30 cellular contexts compared by ENCODE assay signal in the genomic region with DNA sequence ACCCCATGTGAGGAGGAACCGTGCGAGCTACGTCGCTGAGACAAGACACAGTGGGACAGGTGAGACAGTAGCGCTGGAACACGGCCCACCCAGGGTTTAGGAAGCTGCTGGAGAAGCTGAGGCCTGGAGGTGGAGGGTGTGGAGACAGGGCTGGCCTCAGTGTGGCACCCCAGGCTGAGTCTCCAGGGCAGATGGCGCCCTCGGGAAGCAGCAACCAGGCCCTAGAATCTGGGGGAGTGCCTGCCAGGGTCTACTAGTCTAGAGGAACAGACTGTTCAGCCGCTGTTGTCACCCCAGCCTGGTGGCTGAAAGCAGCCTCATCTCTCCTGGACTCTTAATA. TPM values are rescaled to one million over a fixed set of nuclear protein-coding genes. Genes with fewer than 3 reads are reported as not detected.
DNase-seq lines count a peak whose midpoint lies in the region; ATAC-seq and TF ChIP-seq lines count a peak whose summit lies in the region.
"Had no signal": no experiment of that assay in that cellular context is flagged by ENCODE, and none has a peak within 500 bp of the region (broad histone marks: within the 10 kb centered on the region; RNA-seq: fewer than 3 reads in every experiment).

No MANE protein-coding gene starts in this region.

- no peak overlapping the region for H3K4me3 Mint-ChIP-seq in activated naive CD4-positive, alpha-beta T cell treated with anti-CD3 and anti-CD28 coated beads, Interleukin-2, amount 10 ng/mL, durations not matched to agents 7 days and 5 days
- H3K4me3 Mint-ChIP-seq in H9 = no peak overlapping the region
- H3K4me3 Mint-ChIP-seq: activated T-helper 1 cell treated with anti-CD3 and anti-CD28 coated beads, Interleukin-12 subunit alpha, Interleukin-12 subunit beta, Interleukin-2, Interleukin-4 antibody, amounts not matched to agents 30 ng/mL and 10 ng/mL and 1 ng/mL, durations not matched to agents 14 hours and 24 hours and 36 hours; central memory CD8-positive, alpha-beta T cell; IgD-negative memory B cell had no signal

- TF ChIP-seq CTCF in H9 (conservative IDR thresholded peaks at IDR 0.05) (no peak), sigmoid colon (IDR thresholded peaks at IDR 0.05) (no peak)

- H4K5ac ChIP-seq in H9 (ENCODE audit: insufficient read length, low read depth, low read length) = no peak overlapping the region

- H4K20me1 ChIP-seq in H9 (ENCODE audit: control insufficient read depth, insufficient read depth, insufficient read length) = no peaks in the 10 kb centered on the region

- H2AFZ ChIP-seq in H9 (ENCODE audit: low read length) = no peak overlapping the region
- H2AFZ ChIP-seq: GM23248, PC-9 had no signal

- no peak overlapping the region for H4K91ac ChIP-seq in H9 (ENCODE audit: insufficient read length, low read depth, low read length)

- H3K36me3 ChIP-seq in sigmoid colon = no peaks in the 10 kb centered on the region
- H3K36me3 ChIP-seq: upper lobe of right lung had no signal

- H2BK5ac ChIP-seq in H9 (ENCODE audit: insufficient read length, low read length) = no peak overlapping the region

- H3K27me3 Mint-ChIP-seq in activated naive CD4-positive, alpha-beta T cell treated with anti-CD3 and anti-CD28 coated beads, Interleukin-2, amount 10 ng/mL, durations not matched to agents 7 days and 5 days = peaks cover 44% of the 10 kb centered on the region
- H3K27me3 Mint-ChIP-seq in H9 (ENCODE audit: low read depth) = peaks cover 30% of the 10 kb centered on the region
- H3K27me3 Mint-ChIP-seq: central memory CD8-positive, alpha-beta T cell had no signal

- TF ChIP-seq POLR2A in sigmoid colon (IDR thresholded peaks at IDR 0.05) = no peak

- intact Hi-C loops in sigmoid colon (cut with DNase I) = no loop called here

- H3K36me3 Mint-ChIP-seq in activated naive CD4-positive, alpha-beta T cell treated with anti-CD3 and anti-CD28 coated beads, Interleukin-2, amount 10 ng/mL, durations not matched to agents 7 days and 5 days = no peaks in the 10 kb centered on the region
- H3K36me3 Mint-ChIP-seq in H9 (ENCODE audit: insufficient read depth in 1 of 3, low read depth in 3 of 3) = no peaks in the 10 kb centered on the region
- H3K36me3 Mint-ChIP-seq: IgD-negative memory B cell had no signal

- no peak overlapping the region; the same call in 1 of the 2 replicates for H3K14ac ChIP-seq in H9 (ENCODE audit: insufficient read depth, low read length)

- H3K9me3 ChIP-seq in H9 (ENCODE audit: control insufficient read depth, low read depth, low read length) = no peaks in the 10 kb centered on the region
- peaks cover 0 to 4% (median 1%) of the 10 kb centered on the region in 4 donors for H3K9me3 ChIP-seq in sigmoid colon
- H3K9me3 ChIP-seq: upper lobe of right lung had no signal

- peak; percentile 22 for DNase-seq in activated naive CD4-positive, alpha-beta T cell treated with anti-CD3 and anti-CD28 coated beads, Interleukin-2, amount 10 ng/mL, durations not matched to agents 7 days and 5 days
- DNase-seq in activated naive CD4-positive, alpha-beta T cell treated with Interleukin-2 at 50 U/mL for 16 hours = no peak
- DNase-seq in H9 (peak; percentile 22), ecto neural progenitor cell (ENCODE audit: low spot score) (peak; percentile 39), sigmoid colon (peak; percentile 52), hepatic stellate cell (ENCODE audit: low spot score) (no peak), NCI-H524 treated with DMSO at 0.1 percent for 48 hours (lab: John Stamatoyannopoulos, UW) (no peak)
- DNase-seq: ACHN; activated CD4-positive, alpha-beta T cell treated with anti-CD3 and anti-CD28 coated beads for 4 hours; activated CD8-positive, alpha-beta memory T cell treated with anti-CD3 and anti-CD28 coated beads for 24 hours; GF-D8; GM23248; NCI-H2029 treated with DMSO at 0.1 percent for 48 hours; NCI-H345; PC-9; SIG-M5; small intestine; stimulated activated CD4-positive, alpha-beta T cell treated with anti-CD3 and anti-CD28 coated beads, Interleukin-1b, Interleukin-23, amount 100 ng/mL, for 48 hours; T-helper 1 cell had no signal

- no peaks in the 10 kb centered on the region for H3K27me3 ChIP-seq in H9 (ENCODE audit: insufficient read depth, low read length)
- peaks cover 11 to 27% (median 13%) of the 10 kb centered on the region in 3 donors for H3K27me3 ChIP-seq in sigmoid colon

- no peak overlapping the region for H3K56ac ChIP-seq in H9 (ENCODE audit: insufficient read length, low read depth, low read length)

- no peak for TF ChIP-seq EP300 in sigmoid colon (IDR thresholded peaks at IDR 0.05)

- H4K8ac ChIP-seq in H9 (replicated peaks; ENCODE audit: insufficient read length, low read depth, low read length) = no peak overlapping the region

- H3K4me1 ChIP-seq in H9 (ENCODE audit: insufficient read depth, low read length) (no peaks in the 10 kb centered on the region), sigmoid colon (peaks cover 0 to 6% (median 0%) of the 10 kb centered on the region in 4 donors)
- H3K4me1 ChIP-seq: upper lobe of right lung had no signal

- ATAC-seq in GM19397 (IDR thresholded peaks at IDR 0.05; ENCODE audit: unreplicated experiment) = no peak
- ATAC-seq: upper lobe of right lung had no signal

- no peak overlapping the region for H3K4ac ChIP-seq in H9 (ENCODE audit: low read depth, low read length)

- H3K79me1 ChIP-seq in H9 (ENCODE audit: insufficient read depth, low read depth, low read length, poor library complexity, severe bottlenecking) = no peaks in the 10 kb centered on the region

- H3K9me3 Mint-ChIP-seq in activated naive CD4-positive, alpha-beta T cell treated with anti-CD3 and anti-CD28 coated beads, Interleukin-2, amount 10 ng/mL, durations not matched to agents 7 days and 5 days = peaks cover 2% of the 10 kb centered on the region
- peaks cover 2 to 3% of the 10 kb centered on the region in 2 experiments; a peak in 2 of 5 replicates for H3K9me3 Mint-ChIP-seq in H9
- H3K9me3 Mint-ChIP-seq: activated T-helper 1 cell treated with anti-CD3 and anti-CD28 coated beads, Interleukin-12 subunit alpha, Interleukin-12 subunit beta, Interleukin-2, Interleukin-4 antibody, amounts not matched to agents 30 ng/mL and 10 ng/mL and 1 ng/mL, durations not matched to agents 14 hours and 24 hours and 36 hours; central memory CD8-positive, alpha-beta T cell had no signal

- H3K23ac ChIP-seq in H9 (ENCODE audit: insufficient read length, low read depth, low read length) = no peak overlapping the region

- H3K27ac ChIP-seq in H9 (ENCODE audit: insufficient read length, low read depth, low read length) = no peak overlapping the region
- H3K27ac ChIP-seq in sigmoid colon = no peak overlapping the region
- H3K27ac ChIP-seq: C4-2B, GM23248, PC-9, upper lobe of right lung had no signal

- no peak overlapping the region for H3K4me2 ChIP-seq in H9 (ENCODE audit: insufficient read depth, insufficient read length, low read length)
- H3K4me2 ChIP-seq: PC-9 had no signal

- no peak overlapping the region for H3K18ac ChIP-seq in H9 (ENCODE audit: insufficient read length, low read depth, low read length)

- no peak overlapping the region for H2AK5ac ChIP-seq in H9 (ENCODE audit: insufficient read length, low read length)

- H3K4me3 ChIP-seq in sigmoid colon = no peak overlapping the region
- H3K4me3 ChIP-seq: GM23248, PC-9, upper lobe of right lung had no signal

- H3T11ph ChIP-seq in H9 (ENCODE audit: low read length) = no peak overlapping the region

- peaks cover 7% of the 10 kb centered on the region for H3K23me2 ChIP-seq in H9 (ENCODE audit: insufficient read length, low read depth, low read length, poor library complexity, severe bottlenecking)

- no peak overlapping the region for H2BK12ac ChIP-seq in H9 (ENCODE audit: insufficient read length, low read depth, low read length)

- no peak overlapping the region for H2BK120ac ChIP-seq in H9 (ENCODE audit: low read depth, low read length, poor library complexity, severe bottlenecking)

- no peaks in the 10 kb centered on the region for H3K79me2 ChIP-seq in H9 (ENCODE audit: insufficient read depth, low read length)

- no peak overlapping the region for H2BK15ac ChIP-seq in H9 (ENCODE audit: low read depth, low read length)

- no peak overlapping the region for H2BK20ac ChIP-seq in H9 (ENCODE audit: low read depth, low read length, poor library complexity, severe bottlenecking)

- WGBS in H9 (ENCODE audit: extremely low coverage, insufficient read length, low lambda C conversion rate) = no CpG with 5 or more reads among the region's 9 CpGs
- WGBS in sigmoid colon, 2 donors = 89 to 93% methylated on average over 9 of the region's 9 CpGs

- H3K9ac ChIP-seq in H9 (ENCODE audit: extremely low read depth, insufficient read length, low read length) = no peak overlapping the region
- H3K9ac ChIP-seq: GM23248 had no signal

- CTCF ChIA-PET in activated naive CD4-positive, alpha-beta T cell treated with anti-CD3 and anti-CD28 coated beads, Interleukin-2, amount 10 ng/mL, durations not matched to agents 7 days and 5 days (lab: Charles Lee) = no interaction called here

- H3K27ac Mint-ChIP-seq in activated naive CD4-positive, alpha-beta T cell treated with anti-CD3 and anti-CD28 coated beads, Interleukin-2, amount 10 ng/mL, durations not matched to agents 7 days and 5 days = no peak overlapping the region
- H3K27ac Mint-ChIP-seq in H9 = no peak overlapping the region
- H3K27ac Mint-ChIP-seq: activated T-helper 1 cell treated with anti-CD3 and anti-CD28 coated beads, Interleukin-12 subunit alpha, Interleukin-12 subunit beta, Interleukin-2, Interleukin-4 antibody, amounts not matched to agents 30 ng/mL and 10 ng/mL and 1 ng/mL, durations not matched to agents 14 hours and 24 hours and 36 hours had no signal

- H3K4me1 Mint-ChIP-seq in activated naive CD4-positive, alpha-beta T cell treated with anti-CD3 and anti-CD28 coated beads, Interleukin-2, amount 10 ng/mL, durations not matched to agents 7 days and 5 days = peaks cover 6% of the 10 kb centered on the region
- no peaks in the 10 kb centered on the region for H3K4me1 Mint-ChIP-seq in H9
- H3K4me1 Mint-ChIP-seq: central memory CD8-positive, alpha-beta T cell had no signal

RNA-seq across cellular contexts. Expression of a gene that starts 4.6 kb away (rescaled TPM):
- total RNA-seq in H9 (2021) (13.3 and 15.5 TPM in 2 replicates), sigmoid colon (not detected)
- polyA plus RNA-seq in sigmoid colon = 1 to 10 TPM in 1 of 3 donors, not detected in 2; 2.9 TPM
- total RNA-seq: dermis microvascular lymphatic vessel endothelial cell, glomerular endothelial cell, GM23248, lung microvascular endothelial cell, subcutaneous adipose tissue, upper lobe of right lung had no signal
- polyA plus RNA-seq: GM23248, IgD-negative memory B cell, keratinocyte had no signal

RNA-seq across cellular contexts. Expression of a gene that starts 45.4 kb away (rescaled TPM):
- total RNA-seq in H9 (2021) (104 and 108 TPM in 2 replicates), sigmoid colon (10 to 100 TPM; 49.5 to 67.8 (median 58.9) TPM)
- 10 to 100 TPM; 33.1 to 90.5 (median 33.6) TPM for polyA plus RNA-seq in sigmoid colon

Comparison
In these comparisons a context has a peak if more than half of its experiments do, and no peak if none do; other contexts are left out.
1. DNase-seq: peak in activated naive CD4-positive, alpha-beta T cell treated with anti-CD3 and anti-CD28 coated beads, Interleukin-2, amount 10 ng/mL, durations not matched to agents 7 days and 5 days (single experiment), H9 (single experiment), ecto neural progenitor cell (single experiment) and sigmoid colon (single experiment); none in activated naive CD4-positive, alpha-beta T cell treated with Interleukin-2 at 50 U/mL for 16 hours (single experiment), hepatic stellate cell (single experiment) and NCI-H524 treated with DMSO at 0.1 percent for 48 hours (single experiment).
2. RNA of a gene that starts 4.6 kb away (total RNA-seq): 13.3 to 15.5 TPM in H9; not detected in sigmoid colon; every median in the first group is over 10 times any median in the second.